ENCODE assay signal across 1 cellular context in genomic region chr11:66324626-66325025, GRCh38.
TF ChIP-seq lines count a peak whose summit lies in the region.

No MANE protein-coding gene starts in this region.

TF ChIP-seq in K562, 482 proteins besides CTCF, POLR2A, EP300 and RAD21:
- TF ChIP-seq C11orf30 (IDR thresholded peaks at IDR 0.05; ENCODE audit: low read depth) (0 out of 2 replicates have a peak, but pooled peaks have one; percentile 7), MAX (CRISPR knock-in tag; IDR thresholded peaks at IDR 0.05) (no peak)
TF ChIP-seq in K562: peak in this region for 1.
